1 cellular context compared by ENCODE assay signal in the genomic region with DNA sequence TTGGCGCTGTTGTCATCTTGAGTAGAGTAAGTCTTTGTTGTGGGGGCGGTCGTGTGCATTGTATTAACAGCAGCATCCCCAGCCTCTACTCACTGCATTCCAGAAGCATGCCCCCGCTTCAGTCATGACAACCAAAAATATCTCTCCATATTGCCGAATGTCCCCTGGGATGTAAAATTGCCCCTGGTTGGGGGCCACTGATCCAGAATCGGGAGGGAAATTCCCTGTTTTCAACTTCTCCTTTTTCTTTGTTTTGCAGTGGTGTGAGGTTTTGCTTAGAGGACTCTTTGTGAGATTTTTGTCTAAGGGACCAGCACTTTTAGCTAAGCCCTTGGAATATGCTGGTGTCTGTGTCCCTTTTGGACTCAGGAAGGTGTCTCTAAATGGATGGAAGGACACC.
TF ChIP-seq lines count a peak whose summit lies in the region.

No MANE protein-coding gene starts in this region.

TF ChIP-seq in GM12878, 131 proteins besides CTCF, POLR2A, EP300 and RAD21 (continued from another document and continues in another):
- TF ChIP-seq, protein P1, sequence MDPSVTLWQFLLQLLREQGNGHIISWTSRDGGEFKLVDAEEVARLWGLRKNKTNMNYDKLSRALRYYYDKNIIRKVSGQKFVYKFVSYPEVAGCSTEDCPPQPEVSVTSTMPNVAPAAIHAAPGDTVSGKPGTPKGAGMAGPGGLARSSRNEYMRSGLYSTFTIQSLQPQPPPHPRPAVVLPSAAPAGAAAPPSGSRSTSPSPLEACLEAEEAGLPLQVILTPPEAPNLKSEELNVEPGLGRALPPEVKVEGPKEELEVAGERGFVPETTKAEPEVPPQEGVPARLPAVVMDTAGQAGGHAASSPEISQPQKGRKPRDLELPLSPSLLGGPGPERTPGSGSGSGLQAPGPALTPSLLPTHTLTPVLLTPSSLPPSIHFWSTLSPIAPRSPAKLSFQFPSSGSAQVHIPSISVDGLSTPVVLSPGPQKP (IDR thresholded peaks at IDR 0.05; ENCODE audit: low read depth, low read length): no peak
- no peak for TF ChIP-seq SIN3A (IDR thresholded peaks at IDR 0.05; ENCODE audit: low read depth, low read length)
- TF ChIP-seq, protein P2, sequence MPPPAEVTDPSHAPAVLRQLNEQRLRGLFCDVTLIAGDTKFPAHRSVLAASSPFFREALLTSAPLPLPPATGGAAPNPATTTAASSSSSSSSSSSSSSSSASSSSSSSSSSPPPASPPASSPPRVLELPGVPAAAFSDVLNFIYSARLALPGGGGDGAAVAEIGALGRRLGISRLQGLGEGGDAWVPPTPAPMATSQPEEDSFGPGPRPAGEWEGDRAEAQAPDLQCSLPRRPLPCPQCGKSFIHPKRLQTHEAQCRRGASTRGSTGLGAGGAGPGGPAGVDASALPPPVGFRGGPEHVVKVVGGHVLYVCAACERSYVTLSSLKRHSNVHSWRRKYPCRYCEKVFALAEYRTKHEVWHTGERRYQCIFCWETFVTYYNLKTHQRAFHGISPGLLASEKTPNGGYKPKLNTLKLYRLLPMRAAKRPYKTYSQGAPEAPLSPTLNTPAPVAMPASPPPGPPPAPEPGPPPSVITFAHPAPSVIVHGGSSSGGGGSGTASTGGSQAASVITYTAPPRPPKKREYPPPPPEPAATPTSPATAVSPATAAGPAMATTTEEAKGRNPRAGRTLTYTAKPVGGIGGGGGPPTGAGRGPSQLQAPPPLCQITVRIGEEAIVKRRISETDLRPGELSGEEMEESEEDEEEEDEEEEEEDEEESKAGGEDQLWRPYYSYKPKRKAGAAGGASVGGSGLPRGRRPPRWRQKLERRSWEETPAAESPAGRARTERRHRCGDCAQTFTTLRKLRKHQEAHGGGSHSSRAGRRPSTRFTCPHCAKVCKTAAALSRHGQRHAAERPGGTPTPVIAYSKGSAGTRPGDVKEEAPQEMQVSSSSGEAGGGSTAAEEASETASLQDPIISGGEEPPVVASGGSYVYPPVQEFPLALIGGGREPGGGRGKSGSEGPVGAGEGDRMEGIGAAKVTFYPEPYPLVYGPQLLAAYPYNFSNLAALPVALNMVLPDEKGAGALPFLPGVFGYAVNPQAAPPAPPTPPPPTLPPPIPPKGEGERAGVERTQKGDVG (CRISPR knock-in tag; IDR thresholded peaks at IDR 0.05): no peak
- TF ChIP-seq MEF2A (IDR thresholded peaks at IDR 0.05; ENCODE audit: insufficient read depth, low read depth, low read length): no peak
- TF ChIP-seq YBX1 (IDR thresholded peaks at IDR 0.05): no peak
- TF ChIP-seq BCL11A (IDR thresholded peaks at IDR 0.05; ENCODE audit: low read depth, low read length): no peak
- TF ChIP-seq, protein P3, sequence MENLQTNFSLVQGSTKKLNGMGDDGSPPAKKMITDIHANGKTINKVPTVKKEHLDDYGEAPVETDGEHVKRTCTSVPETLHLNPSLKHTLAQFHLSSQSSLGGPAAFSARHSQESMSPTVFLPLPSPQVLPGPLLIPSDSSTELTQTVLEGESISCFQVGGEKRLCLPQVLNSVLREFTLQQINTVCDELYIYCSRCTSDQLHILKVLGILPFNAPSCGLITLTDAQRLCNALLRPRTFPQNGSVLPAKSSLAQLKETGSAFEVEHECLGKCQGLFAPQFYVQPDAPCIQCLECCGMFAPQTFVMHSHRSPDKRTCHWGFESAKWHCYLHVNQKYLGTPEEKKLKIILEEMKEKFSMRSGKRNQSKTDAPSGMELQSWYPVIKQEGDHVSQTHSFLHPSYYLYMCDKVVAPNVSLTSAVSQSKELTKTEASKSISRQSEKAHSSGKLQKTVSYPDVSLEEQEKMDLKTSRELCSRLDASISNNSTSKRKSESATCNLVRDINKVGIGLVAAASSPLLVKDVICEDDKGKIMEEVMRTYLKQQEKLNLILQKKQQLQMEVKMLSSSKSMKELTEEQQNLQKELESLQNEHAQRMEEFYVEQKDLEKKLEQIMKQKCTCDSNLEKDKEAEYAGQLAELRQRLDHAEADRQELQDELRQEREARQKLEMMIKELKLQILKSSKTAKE (IDR thresholded peaks at IDR 0.05; ENCODE audit: low read depth, poor library complexity, severe bottlenecking): no peak
- TF ChIP-seq, protein P4, sequence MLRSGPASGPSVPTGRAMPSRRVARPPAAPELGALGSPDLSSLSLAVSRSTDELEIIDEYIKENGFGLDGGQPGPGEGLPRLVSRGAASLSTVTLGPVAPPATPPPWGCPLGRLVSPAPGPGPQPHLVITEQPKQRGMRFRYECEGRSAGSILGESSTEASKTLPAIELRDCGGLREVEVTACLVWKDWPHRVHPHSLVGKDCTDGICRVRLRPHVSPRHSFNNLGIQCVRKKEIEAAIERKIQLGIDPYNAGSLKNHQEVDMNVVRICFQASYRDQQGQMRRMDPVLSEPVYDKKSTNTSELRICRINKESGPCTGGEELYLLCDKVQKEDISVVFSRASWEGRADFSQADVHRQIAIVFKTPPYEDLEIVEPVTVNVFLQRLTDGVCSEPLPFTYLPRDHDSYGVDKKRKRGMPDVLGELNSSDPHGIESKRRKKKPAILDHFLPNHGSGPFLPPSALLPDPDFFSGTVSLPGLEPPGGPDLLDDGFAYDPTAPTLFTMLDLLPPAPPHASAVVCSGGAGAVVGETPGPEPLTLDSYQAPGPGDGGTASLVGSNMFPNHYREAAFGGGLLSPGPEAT (IDR thresholded peaks at IDR 0.05; ENCODE audit: low read depth): peak; percentile 56; the same call in 1 of the 2 replicates
- TF ChIP-seq PAX8 (IDR thresholded peaks at IDR 0.05): no peak
- TF ChIP-seq, protein P5, sequence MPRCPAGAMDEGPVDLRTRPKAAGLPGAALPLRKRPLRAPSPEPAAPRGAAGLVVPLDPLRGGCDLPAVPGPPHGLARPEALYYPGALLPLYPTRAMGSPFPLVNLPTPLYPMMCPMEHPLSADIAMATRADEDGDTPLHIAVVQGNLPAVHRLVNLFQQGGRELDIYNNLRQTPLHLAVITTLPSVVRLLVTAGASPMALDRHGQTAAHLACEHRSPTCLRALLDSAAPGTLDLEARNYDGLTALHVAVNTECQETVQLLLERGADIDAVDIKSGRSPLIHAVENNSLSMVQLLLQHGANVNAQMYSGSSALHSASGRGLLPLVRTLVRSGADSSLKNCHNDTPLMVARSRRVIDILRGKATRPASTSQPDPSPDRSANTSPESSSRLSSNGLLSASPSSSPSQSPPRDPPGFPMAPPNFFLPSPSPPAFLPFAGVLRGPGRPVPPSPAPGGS (IDR thresholded peaks at IDR 0.05; ENCODE audit: borderline replicate concordance, insufficient read depth, low read depth, low read length, poor library complexity, severe bottlenecking): peak; percentile 51
- TF ChIP-seq RCOR1 (conservative IDR thresholded peaks at IDR 0.05; ENCODE audit: low read depth, low read length): no peak
- no peak for TF ChIP-seq ZBED1 (IDR thresholded peaks at IDR 0.05; ENCODE audit: borderline replicate concordance)
- TF ChIP-seq NR2C2 (IDR thresholded peaks at IDR 0.05; ENCODE audit: borderline replicate concordance, control insufficient read depth, insufficient read length, low read depth): no peak
- peak; percentile 86 for TF ChIP-seq MEF2B (IDR thresholded peaks at IDR 0.05; ENCODE audit: partially characterized antibody, poor library complexity, severe bottlenecking)
- TF ChIP-seq RB1 (IDR thresholded peaks at IDR 0.05; ENCODE audit: borderline replicate concordance): no peak
- peak; percentile 36; the same call in 1 of the 2 replicates for TF ChIP-seq MTA2 (IDR thresholded peaks at IDR 0.05; ENCODE audit: low read depth)
- peak; percentile 48; the same call in 1 of the 2 replicates for TF ChIP-seq SPI1 (IDR thresholded peaks at IDR 0.05; ENCODE audit: borderline replicate concordance, insufficient read depth, low read depth, low read length)
- no peak for TF ChIP-seq BRCA1 (IDR thresholded peaks at IDR 0.05; ENCODE audit: low read depth, low read length)
- TF ChIP-seq IKZF1 (conservative IDR thresholded peaks at IDR 0.05): peak; percentile 64
- peak; percentile 43; the same call in 1 of the 2 replicates for TF ChIP-seq NFIC (IDR thresholded peaks at IDR 0.05; ENCODE audit: low read depth, low read length)
- TF ChIP-seq KLF5 (IDR thresholded peaks at IDR 0.05; ENCODE audit: partially characterized antibody): no peak
- TF ChIP-seq, protein P6, sequence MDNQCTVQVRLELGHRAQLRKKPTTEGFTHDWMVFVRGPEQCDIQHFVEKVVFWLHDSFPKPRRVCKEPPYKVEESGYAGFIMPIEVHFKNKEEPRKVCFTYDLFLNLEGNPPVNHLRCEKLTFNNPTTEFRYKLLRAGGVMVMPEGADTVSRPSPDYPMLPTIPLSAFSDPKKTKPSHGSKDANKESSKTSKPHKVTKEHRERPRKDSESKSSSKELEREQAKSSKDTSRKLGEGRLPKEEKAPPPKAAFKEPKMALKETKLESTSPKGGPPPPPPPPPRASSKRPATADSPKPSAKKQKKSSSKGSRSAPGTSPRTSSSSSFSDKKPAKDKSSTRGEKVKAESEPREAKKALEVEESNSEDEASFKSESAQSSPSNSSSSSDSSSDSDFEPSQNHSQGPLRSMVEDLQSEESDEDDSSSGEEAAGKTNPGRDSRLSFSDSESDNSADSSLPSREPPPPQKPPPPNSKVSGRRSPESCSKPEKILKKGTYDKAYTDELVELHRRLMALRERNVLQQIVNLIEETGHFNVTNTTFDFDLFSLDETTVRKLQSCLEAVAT (IDR thresholded peaks at IDR 0.05): no peak
- peak; percentile 61 to 69; a peak in 3 of 4 replicates for TF ChIP-seq IKZF2 (IDR thresholded peaks at IDR 0.05)
- TF ChIP-seq, protein P7, sequence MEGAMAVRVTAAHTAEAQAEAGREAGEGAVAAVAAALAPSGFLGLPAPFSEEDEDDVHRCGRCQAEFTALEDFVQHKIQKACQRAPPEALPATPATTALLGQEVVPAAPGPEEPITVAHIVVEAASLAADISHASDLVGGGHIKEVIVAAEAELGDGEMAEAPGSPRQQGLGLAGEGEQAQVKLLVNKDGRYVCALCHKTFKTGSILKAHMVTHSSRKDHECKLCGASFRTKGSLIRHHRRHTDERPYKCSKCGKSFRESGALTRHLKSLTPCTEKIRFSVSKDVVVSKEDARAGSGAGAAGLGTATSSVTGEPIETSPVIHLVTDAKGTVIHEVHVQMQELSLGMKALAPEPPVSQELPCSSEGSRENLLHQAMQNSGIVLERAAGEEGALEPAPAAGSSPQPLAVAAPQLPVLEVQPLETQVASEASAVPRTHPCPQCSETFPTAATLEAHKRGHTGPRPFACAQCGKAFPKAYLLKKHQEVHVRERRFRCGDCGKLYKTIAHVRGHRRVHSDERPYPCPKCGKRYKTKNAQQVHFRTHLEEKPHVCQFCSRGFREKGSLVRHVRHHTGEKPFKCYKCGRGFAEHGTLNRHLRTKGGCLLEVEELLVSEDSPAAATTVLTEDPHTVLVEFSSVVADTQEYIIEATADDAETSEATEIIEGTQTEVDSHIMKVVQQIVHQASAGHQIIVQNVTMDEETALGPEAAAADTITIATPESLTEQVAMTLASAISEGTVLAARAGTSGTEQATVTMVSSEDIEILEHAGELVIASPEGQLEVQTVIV (IDR thresholded peaks at IDR 0.05; ENCODE audit: borderline replicate concordance, partially characterized antibody): no peak
- TF ChIP-seq RAD51 (IDR thresholded peaks at IDR 0.05): no peak
- no peak for TF ChIP-seq PAX5 (IDR thresholded peaks at IDR 0.05; ENCODE audit: borderline replicate concordance, low read depth, low read length)
- TF ChIP-seq, protein P8, sequence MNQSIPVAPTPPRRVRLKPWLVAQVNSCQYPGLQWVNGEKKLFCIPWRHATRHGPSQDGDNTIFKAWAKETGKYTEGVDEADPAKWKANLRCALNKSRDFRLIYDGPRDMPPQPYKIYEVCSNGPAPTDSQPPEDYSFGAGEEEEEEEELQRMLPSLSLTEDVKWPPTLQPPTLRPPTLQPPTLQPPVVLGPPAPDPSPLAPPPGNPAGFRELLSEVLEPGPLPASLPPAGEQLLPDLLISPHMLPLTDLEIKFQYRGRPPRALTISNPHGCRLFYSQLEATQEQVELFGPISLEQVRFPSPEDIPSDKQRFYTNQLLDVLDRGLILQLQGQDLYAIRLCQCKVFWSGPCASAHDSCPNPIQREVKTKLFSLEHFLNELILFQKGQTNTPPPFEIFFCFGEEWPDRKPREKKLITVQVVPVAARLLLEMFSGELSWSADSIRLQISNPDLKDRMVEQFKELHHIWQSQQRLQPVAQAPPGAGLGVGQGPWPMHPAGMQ (IDR thresholded peaks at IDR 0.05; ENCODE audit: borderline replicate concordance): no peak
- TF ChIP-seq, protein P9, sequence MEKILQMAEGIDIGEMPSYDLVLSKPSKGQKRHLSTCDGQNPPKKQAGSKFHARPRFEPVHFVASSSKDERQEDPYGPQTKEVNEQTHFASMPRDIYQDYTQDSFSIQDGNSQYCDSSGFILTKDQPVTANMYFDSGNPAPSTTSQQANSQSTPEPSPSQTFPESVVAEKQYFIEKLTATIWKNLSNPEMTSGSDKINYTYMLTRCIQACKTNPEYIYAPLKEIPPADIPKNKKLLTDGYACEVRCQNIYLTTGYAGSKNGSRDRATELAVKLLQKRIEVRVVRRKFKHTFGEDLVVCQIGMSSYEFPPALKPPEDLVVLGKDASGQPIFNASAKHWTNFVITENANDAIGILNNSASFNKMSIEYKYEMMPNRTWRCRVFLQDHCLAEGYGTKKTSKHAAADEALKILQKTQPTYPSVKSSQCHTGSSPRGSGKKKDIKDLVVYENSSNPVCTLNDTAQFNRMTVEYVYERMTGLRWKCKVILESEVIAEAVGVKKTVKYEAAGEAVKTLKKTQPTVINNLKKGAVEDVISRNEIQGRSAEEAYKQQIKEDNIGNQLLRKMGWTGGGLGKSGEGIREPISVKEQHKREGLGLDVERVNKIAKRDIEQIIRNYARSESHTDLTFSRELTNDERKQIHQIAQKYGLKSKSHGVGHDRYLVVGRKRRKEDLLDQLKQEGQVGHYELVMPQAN (conservative IDR thresholded peaks at IDR 0.05): no peak
- peak; percentile 48; the same call in 1 of the 2 replicates for TF ChIP-seq DPF2 (IDR thresholded peaks at IDR 0.05)
- TF ChIP-seq EED (IDR thresholded peaks at IDR 0.05; ENCODE audit: low read depth): peak; percentile 27; the same call in 1 of the 2 replicates
- TF ChIP-seq MYC (IDR thresholded peaks at IDR 0.05; ENCODE audit: insufficient read depth, insufficient read length, insufficient replicate concordance, low read length, severe bottlenecking): no peak
- TF ChIP-seq SMAD5 (IDR thresholded peaks at IDR 0.05; ENCODE audit: low read depth): no peak
- TF ChIP-seq EGR1 (IDR thresholded peaks at IDR 0.05; ENCODE audit: borderline replicate concordance in 1 of 2, low read depth in 2 of 2, low read length in 2 of 2): peak in 1 of 2 experiments; percentile 10; a peak in 1 of 3 replicates
